1 cellular context compared by ENCODE assay signal in the genomic region with DNA sequence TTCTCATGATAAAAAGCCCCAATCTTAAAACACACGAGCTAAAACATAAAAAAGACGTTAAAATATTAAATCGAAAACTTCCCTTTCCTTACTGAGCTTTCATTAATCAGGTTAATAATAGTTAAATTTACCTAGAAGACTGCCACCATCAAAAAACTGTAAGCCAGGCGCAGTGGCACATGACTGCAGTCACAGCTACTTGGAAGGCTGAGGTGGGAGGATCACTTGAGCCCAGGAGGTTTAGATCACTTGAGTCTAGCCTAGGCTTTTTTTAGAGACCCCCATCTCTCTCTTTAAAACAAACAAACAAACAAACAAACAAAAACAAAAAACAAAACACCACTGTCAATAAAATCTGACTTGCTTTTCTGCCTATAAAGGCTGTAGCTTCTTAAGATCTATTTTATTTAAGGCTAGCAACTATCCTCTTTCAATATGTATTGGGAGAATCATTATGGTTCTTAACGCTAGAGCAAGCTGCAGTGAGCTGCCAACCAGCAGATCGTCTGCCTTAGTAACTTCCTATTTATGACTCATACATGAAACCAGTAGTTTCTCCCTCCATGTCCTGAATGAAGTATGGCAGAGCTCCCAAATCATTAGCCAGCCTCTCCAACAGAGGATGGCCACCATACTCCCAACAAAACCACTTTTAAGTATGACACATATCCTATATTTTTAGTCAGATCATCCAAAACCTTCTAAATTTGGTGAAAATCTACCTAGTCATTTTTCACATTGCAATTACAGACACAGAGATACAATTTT.
TF ChIP-seq lines count a peak whose summit lies in the region.

No MANE protein-coding gene starts in this region.

TF ChIP-seq in HEK293, 187 proteins besides CTCF, POLR2A, EP300 and RAD21 (continued from another document and continues in another):
- TF ChIP-seq ZBTB26 (tag by site-specific recombination; optimal IDR thresholded peaks at IDR 0.05), result no peak
- TF ChIP-seq REPIN1 (tag by site-specific recombination; IDR thresholded peaks at IDR 0.05; ENCODE audit: low read depth), result no peak
- TF ChIP-seq ZNF623 (tag by site-specific recombination; IDR thresholded peaks at IDR 0.05), result no peak
- TF ChIP-seq ZNF677 (tag by site-specific recombination; IDR thresholded peaks at IDR 0.05), result no peak
- TF ChIP-seq ZNF335 (tag by site-specific recombination; conservative IDR thresholded peaks at IDR 0.05), result peak; percentile 53
- 0 out of 2 replicates have a peak, but pooled peaks have one; percentile 21 for TF ChIP-seq ZEB2 (tag by site-specific recombination; IDR thresholded peaks at IDR 0.05)
- TF ChIP-seq ZNF398 (tag by site-specific recombination; IDR thresholded peaks at IDR 0.05), result no peak
- TF ChIP-seq ZNF660 (tag by site-specific recombination; IDR thresholded peaks at IDR 0.05), result peak; percentile 38; the same call in 1 of the 2 replicates
- TF ChIP-seq ZNF600 (tag by site-specific recombination; IDR thresholded peaks at IDR 0.05), result peak; percentile 88
- TF ChIP-seq ZNF518A (tag by site-specific recombination; conservative IDR thresholded peaks at IDR 0.05; ENCODE audit: low read depth), result 0 out of 2 replicates have a peak, but pooled peaks have one; percentile 16
- no peak for TF ChIP-seq ZNF571 (tag by site-specific recombination; IDR thresholded peaks at IDR 0.05)
- no peak for TF ChIP-seq ZNF521 (tag by site-specific recombination; IDR thresholded peaks at IDR 0.05)
- TF ChIP-seq SCRT2 (tag by site-specific recombination; IDR thresholded peaks at IDR 0.05), result no peak
- TF ChIP-seq ZNF843 (tag by site-specific recombination; IDR thresholded peaks at IDR 0.05), result no peak
- no peak for TF ChIP-seq ZNF585B (tag by site-specific recombination; IDR thresholded peaks at IDR 0.05)
- TF ChIP-seq GLI2 (tag by site-specific recombination; IDR thresholded peaks at IDR 0.05; ENCODE audit: borderline replicate concordance, low read depth), result no peak
- no peak for TF ChIP-seq ZBTB20 (tag by site-specific recombination; IDR thresholded peaks at IDR 0.05)
- TF ChIP-seq SP3 (tag by site-specific recombination; IDR thresholded peaks at IDR 0.05), result no peak
- no peak for TF ChIP-seq MYNN (tag by site-specific recombination; IDR thresholded peaks at IDR 0.05; ENCODE audit: borderline replicate concordance)
- TF ChIP-seq, protein P1, sequence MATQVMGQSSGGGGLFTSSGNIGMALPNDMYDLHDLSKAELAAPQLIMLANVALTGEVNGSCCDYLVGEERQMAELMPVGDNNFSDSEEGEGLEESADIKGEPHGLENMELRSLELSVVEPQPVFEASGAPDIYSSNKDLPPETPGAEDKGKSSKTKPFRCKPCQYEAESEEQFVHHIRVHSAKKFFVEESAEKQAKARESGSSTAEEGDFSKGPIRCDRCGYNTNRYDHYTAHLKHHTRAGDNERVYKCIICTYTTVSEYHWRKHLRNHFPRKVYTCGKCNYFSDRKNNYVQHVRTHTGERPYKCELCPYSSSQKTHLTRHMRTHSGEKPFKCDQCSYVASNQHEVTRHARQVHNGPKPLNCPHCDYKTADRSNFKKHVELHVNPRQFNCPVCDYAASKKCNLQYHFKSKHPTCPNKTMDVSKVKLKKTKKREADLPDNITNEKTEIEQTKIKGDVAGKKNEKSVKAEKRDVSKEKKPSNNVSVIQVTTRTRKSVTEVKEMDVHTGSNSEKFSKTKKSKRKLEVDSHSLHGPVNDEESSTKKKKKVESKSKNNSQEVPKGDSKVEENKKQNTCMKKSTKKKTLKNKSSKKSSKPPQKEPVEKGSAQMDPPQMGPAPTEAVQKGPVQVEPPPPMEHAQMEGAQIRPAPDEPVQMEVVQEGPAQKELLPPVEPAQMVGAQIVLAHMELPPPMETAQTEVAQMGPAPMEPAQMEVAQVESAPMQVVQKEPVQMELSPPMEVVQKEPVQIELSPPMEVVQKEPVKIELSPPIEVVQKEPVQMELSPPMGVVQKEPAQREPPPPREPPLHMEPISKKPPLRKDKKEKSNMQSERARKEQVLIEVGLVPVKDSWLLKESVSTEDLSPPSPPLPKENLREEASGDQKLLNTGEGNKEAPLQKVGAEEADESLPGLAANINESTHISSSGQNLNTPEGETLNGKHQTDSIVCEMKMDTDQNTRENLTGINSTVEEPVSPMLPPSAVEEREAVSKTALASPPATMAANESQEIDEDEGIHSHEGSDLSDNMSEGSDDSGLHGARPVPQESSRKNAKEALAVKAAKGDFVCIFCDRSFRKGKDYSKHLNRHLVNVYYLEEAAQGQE (tag by site-specific recombination; IDR thresholded peaks at IDR 0.05), result no peak
- no peak for TF ChIP-seq PBX3 (CRISPR knock-in tag; IDR thresholded peaks at IDR 0.05)
- no peak for TF ChIP-seq ZNF423 (tag by site-specific recombination; IDR thresholded peaks at IDR 0.05)
- TF ChIP-seq ZNF404 (tag by site-specific recombination; IDR thresholded peaks at IDR 0.05), result no peak
- TF ChIP-seq, protein P2, sequence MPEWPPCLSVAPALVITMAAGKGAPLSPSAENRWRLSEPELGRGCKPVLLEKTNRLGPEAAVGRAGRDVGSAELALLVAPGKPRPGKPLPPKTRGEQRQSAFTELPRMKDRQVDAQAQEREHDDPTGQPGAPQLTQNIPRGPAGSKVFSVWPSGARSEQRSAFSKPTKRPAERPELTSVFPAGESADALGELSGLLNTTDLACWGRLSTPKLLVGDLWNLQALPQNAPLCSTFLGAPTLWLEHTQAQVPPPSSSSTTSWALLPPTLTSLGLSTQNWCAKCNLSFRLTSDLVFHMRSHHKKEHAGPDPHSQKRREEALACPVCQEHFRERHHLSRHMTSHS (tag by site-specific recombination; IDR thresholded peaks at IDR 0.05), result no peak
- no peak for TF ChIP-seq ZIC2 (tag by site-specific recombination; IDR thresholded peaks at IDR 0.05)
- no peak for TF ChIP-seq ZBTB48 (tag by site-specific recombination; IDR thresholded peaks at IDR 0.05)
- TF ChIP-seq, protein P3, sequence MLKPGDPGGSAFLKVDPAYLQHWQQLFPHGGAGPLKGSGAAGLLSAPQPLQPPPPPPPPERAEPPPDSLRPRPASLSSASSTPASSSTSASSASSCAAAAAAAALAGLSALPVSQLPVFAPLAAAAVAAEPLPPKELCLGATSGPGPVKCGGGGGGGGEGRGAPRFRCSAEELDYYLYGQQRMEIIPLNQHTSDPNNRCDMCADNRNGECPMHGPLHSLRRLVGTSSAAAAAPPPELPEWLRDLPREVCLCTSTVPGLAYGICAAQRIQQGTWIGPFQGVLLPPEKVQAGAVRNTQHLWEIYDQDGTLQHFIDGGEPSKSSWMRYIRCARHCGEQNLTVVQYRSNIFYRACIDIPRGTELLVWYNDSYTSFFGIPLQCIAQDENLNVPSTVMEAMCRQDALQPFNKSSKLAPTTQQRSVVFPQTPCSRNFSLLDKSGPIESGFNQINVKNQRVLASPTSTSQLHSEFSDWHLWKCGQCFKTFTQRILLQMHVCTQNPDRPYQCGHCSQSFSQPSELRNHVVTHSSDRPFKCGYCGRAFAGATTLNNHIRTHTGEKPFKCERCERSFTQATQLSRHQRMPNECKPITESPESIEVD (tag by site-specific recombination; IDR thresholded peaks at IDR 0.05), result no peak
- TF ChIP-seq ZBTB1 (tag by site-specific recombination; IDR thresholded peaks at IDR 0.05), result no peak
- TF ChIP-seq ZNF366 (tag by site-specific recombination; conservative IDR thresholded peaks at IDR 0.05), result no peak
- no peak for TF ChIP-seq ZSCAN16 (tag by site-specific recombination; IDR thresholded peaks at IDR 0.05)
- no peak; the same call in 1 of the 2 replicates for TF ChIP-seq ZSCAN30 (tag by site-specific recombination; IDR thresholded peaks at IDR 0.05)
- TF ChIP-seq ZNF157 (tag by site-specific recombination; IDR thresholded peaks at IDR 0.05), result no peak
- TF ChIP-seq, protein P4, sequence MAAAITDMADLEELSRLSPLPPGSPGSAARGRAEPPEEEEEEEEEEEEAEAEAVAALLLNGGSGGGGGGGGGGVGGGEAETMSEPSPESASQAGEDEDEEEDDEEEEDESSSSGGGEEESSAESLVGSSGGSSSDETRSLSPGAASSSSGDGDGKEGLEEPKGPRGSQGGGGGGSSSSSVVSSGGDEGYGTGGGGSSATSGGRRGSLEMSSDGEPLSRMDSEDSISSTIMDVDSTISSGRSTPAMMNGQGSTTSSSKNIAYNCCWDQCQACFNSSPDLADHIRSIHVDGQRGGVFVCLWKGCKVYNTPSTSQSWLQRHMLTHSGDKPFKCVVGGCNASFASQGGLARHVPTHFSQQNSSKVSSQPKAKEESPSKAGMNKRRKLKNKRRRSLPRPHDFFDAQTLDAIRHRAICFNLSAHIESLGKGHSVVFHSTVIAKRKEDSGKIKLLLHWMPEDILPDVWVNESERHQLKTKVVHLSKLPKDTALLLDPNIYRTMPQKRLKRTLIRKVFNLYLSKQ (tag by site-specific recombination; IDR thresholded peaks at IDR 0.05; ENCODE audit: borderline replicate concordance), result no peak
- TF ChIP-seq, protein P5, sequence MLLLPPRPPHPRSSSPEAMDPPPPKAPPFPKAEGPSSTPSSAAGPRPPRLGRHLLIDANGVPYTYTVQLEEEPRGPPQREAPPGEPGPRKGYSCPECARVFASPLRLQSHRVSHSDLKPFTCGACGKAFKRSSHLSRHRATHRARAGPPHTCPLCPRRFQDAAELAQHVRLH (tag by site-specific recombination; IDR thresholded peaks at IDR 0.05), result no peak
- peak; percentile 33; the same call in 1 of the 2 replicates for TF ChIP-seq SP7 (tag by site-specific recombination; IDR thresholded peaks at IDR 0.05)
- peak; percentile 23; the same call in 1 of the 2 replicates for TF ChIP-seq ZNF184 (tag by site-specific recombination; IDR thresholded peaks at IDR 0.05)
- TF ChIP-seq ZNF830 (tag by site-specific recombination; IDR thresholded peaks at IDR 0.05; ENCODE audit: low read depth), result no peak
- no peak for TF ChIP-seq ZNF302 (tag by site-specific recombination; IDR thresholded peaks at IDR 0.05; ENCODE audit: low read depth)
- TF ChIP-seq ZNF239 (tag by site-specific recombination; IDR thresholded peaks at IDR 0.05), result no peak
- no peak for TF ChIP-seq ZNF37A (tag by site-specific recombination; IDR thresholded peaks at IDR 0.05)
- TF ChIP-seq ZNF510 (tag by site-specific recombination; IDR thresholded peaks at IDR 0.05; ENCODE audit: insufficient replicate concordance), result no peak
- no peak for TF ChIP-seq HOXD13 (CRISPR knock-in tag; IDR thresholded peaks at IDR 0.05; ENCODE audit: borderline replicate concordance)
- TF ChIP-seq ZNF350 (tag by site-specific recombination; IDR thresholded peaks at IDR 0.05), result no peak
- TF ChIP-seq BCL11A (tag by site-specific recombination; IDR thresholded peaks at IDR 0.05; ENCODE audit: low read depth), result no peak
- no peak for TF ChIP-seq ZNF146 (tag by site-specific recombination; IDR thresholded peaks at IDR 0.05)
